2 cellular contexts compared by ENCODE assay signal in the genomic region with DNA sequence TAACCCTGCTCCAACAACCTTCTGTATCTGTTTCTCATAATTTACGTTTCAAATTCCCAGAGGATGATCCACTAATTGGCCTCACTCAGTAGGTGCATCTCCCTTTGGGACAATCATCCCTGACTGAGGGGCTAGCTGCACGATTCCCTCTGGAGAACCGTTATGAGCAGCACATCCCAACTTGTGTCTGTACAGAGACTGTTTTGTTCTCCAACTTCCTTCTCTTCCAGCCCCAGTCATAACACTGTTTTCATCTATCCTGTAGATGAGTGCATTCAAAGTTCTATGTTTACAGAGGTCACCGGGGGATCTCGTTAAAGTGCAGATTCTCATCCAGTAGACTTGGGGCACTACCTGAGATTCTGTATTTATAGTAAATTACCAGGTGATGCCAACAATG.
TF ChIP-seq lines count a peak whose summit lies in the region.

No MANE protein-coding gene starts in this region.

TF ChIP-seq in A549, 52 proteins besides CTCF, POLR2A, EP300 and RAD21:
- TF ChIP-seq, protein P1, sequence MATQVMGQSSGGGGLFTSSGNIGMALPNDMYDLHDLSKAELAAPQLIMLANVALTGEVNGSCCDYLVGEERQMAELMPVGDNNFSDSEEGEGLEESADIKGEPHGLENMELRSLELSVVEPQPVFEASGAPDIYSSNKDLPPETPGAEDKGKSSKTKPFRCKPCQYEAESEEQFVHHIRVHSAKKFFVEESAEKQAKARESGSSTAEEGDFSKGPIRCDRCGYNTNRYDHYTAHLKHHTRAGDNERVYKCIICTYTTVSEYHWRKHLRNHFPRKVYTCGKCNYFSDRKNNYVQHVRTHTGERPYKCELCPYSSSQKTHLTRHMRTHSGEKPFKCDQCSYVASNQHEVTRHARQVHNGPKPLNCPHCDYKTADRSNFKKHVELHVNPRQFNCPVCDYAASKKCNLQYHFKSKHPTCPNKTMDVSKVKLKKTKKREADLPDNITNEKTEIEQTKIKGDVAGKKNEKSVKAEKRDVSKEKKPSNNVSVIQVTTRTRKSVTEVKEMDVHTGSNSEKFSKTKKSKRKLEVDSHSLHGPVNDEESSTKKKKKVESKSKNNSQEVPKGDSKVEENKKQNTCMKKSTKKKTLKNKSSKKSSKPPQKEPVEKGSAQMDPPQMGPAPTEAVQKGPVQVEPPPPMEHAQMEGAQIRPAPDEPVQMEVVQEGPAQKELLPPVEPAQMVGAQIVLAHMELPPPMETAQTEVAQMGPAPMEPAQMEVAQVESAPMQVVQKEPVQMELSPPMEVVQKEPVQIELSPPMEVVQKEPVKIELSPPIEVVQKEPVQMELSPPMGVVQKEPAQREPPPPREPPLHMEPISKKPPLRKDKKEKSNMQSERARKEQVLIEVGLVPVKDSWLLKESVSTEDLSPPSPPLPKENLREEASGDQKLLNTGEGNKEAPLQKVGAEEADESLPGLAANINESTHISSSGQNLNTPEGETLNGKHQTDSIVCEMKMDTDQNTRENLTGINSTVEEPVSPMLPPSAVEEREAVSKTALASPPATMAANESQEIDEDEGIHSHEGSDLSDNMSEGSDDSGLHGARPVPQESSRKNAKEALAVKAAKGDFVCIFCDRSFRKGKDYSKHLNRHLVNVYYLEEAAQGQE (IDR thresholded peaks at IDR 0.05) = no peak
- no peak for TF ChIP-seq NFE2L2 (conservative IDR thresholded peaks at IDR 0.05; ENCODE audit: low read length)
- TF ChIP-seq HEYL (CRISPR knock-in tag; IDR thresholded peaks at IDR 0.05) = no peak
- no peak for TF ChIP-seq MAFK (IDR thresholded peaks at IDR 0.05; ENCODE audit: partially characterized antibody)

TF ChIP-seq in HEK293, 187 proteins besides CTCF, POLR2A, EP300 and RAD21 (continued from another document):
- TF ChIP-seq, protein P2, sequence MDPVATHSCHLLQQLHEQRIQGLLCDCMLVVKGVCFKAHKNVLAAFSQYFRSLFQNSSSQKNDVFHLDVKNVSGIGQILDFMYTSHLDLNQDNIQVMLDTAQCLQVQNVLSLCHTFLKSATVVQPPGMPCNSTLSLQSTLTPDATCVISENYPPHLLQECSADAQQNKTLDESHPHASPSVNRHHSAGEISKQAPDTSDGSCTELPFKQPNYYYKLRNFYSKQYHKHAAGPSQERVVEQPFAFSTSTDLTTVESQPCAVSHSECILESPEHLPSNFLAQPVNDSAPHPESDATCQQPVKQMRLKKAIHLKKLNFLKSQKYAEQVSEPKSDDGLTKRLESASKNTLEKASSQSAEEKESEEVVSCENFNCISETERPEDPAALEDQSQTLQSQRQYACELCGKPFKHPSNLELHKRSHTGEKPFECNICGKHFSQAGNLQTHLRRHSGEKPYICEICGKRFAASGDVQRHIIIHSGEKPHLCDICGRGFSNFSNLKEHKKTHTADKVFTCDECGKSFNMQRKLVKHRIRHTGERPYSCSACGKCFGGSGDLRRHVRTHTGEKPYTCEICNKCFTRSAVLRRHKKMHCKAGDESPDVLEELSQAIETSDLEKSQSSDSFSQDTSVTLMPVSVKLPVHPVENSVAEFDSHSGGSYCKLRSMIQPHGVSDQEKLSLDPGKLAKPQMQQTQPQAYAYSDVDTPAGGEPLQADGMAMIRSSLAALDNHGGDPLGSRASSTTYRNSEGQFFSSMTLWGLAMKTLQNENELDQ (tag by site-specific recombination; IDR thresholded peaks at IDR 0.05; ENCODE audit: low read depth) = no peak
- TF ChIP-seq ZSCAN4 (tag by site-specific recombination; IDR thresholded peaks at IDR 0.05) = no peak
- TF ChIP-seq, protein P3, sequence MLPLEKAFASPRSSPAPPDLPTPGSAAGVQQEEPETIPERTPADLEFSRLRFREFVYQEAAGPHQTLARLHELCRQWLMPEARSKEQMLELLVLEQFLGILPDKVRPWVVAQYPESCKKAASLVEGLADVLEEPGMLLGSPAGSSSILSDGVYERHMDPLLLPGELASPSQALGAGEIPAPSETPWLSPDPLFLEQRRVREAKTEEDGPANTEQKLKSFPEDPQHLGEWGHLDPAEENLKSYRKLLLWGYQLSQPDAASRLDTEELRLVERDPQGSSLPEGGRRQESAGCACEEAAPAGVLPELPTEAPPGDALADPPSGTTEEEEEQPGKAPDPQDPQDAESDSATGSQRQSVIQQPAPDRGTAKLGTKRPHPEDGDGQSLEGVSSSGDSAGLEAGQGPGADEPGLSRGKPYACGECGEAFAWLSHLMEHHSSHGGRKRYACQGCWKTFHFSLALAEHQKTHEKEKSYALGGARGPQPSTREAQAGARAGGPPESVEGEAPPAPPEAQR (tag by site-specific recombination; IDR thresholded peaks at IDR 0.05) = no peak
